ENCODE assay signal across 8 cellular contexts in the genomic region with DNA sequence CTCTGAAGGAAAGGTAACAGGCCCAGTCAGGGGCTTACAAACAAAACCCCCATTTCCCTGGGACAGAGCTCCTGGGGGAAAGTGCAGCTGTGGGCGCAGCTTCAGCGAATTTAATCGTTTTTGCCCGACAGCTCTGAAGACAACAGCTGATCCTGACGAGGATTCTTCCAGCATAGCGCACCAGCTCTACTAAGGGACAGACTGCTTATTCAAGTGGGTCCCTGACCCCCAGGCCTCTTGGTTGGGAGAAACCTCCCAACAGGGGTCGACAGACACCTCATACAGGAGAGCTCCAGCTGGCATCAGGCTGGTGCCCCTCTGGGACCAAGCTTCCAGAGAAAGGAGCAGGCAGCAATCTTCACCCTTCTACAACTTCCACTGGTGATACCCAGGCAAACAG.
"Had no signal": no experiment of that assay in that cellular context is flagged by ENCODE, and none has a peak within 500 bp of the region (broad histone marks: within the 10 kb centered on the region; RNA-seq: fewer than 3 reads in every experiment).

No MANE protein-coding gene starts in this region.

- H3K4me3 ChIP-seq: GM12878 had no signal

- ATAC-seq: GM12878 had no signal

- FAIRE-seq: G401.6, GM12878, GM12891, GM12892, GM18507, GM19239 had no signal

- DNase-seq: GDM1, GF-D8 had no signal
